In the genomic region with DNA sequence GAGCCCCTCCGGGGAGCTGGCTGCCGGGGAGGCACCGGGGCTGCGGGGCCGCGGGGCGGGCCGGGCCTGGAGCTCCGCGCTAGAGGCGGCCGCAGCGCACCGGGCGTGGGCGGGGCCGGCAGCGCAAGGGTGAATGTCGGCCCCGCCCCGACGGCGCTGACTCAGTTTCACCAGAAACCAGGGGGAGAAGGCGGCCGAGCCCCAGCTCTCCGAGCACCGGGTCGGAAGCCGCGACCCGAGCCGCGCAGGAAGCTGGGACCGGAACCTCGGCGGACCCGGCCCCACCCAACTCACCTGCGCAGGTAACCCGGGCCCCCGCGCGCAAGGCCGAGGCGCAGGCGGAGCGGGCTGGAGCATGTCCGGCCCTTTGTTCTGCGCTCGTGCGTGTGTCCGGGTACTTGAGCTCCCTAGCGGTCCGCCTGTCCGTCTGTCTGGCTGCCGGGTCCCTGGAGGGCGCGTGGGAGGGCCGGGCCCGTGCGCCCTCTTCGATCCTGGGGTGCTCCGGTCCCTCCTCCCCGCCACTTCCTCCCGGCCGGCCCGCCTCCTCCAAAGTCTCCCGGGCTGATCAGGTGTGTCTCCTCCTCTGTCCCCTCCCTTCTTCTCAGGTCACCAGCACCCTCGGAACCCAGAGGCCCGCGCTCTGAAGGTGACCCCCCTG, we compare ENCODE assay signal across 8 cellular contexts. TPM values are rescaled to one million over a fixed set of nuclear protein-coding genes. Genes with fewer than 3 reads are reported as not detected.
DNase-seq lines count a peak whose midpoint lies in the region; ATAC-seq and TF ChIP-seq lines count a peak whose summit lies in the region.

A gene with protein sequence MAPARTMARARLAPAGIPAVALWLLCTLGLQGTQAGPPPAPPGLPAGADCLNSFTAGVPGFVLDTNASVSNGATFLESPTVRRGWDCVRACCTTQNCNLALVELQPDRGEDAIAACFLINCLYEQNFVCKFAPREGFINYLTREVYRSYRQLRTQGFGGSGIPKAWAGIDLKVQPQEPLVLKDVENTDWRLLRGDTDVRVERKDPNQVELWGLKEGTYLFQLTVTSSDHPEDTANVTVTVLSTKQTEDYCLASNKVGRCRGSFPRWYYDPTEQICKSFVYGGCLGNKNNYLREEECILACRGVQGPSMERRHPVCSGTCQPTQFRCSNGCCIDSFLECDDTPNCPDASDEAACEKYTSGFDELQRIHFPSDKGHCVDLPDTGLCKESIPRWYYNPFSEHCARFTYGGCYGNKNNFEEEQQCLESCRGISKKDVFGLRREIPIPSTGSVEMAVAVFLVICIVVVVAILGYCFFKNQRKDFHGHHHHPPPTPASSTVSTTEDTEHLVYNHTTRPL (plus strand): TSS at position 164 of the 658 bp plus-strand sequence. CDS start 507 bp downstream, outside the sequence.

- WGBS in heart left ventricle, 4 donors, result 0 to 3% (median 1%) methylated on average over 13 to 70 of the region's 70 CpGs
- 1% methylated on average over 70 of the region's 70 CpGs for WGBS in sigmoid colon, 2 donors

- TF ChIP-seq POLR2A in heart left ventricle (IDR thresholded peaks at IDR 0.05) (no peak), sigmoid colon (IDR thresholded peaks at IDR 0.05) (peak in 1 of 2 donors; percentile 47)

- POLR2A ChIA-PET in CD8-positive, alpha-beta T cell (lab: Charles Lee), result interaction anchor here (1.5 kb wide), 1 partner anchor 50 kb away, joined by 3 read pairs; a partner anchor contains a TSS

- H3K27ac ChIP-seq in CD8-positive, alpha-beta T cell (ENCODE audit: low read depth, low read length), result no peak within 1 kb of the TSS
- H3K27ac ChIP-seq in heart left ventricle (no peak within 1 kb of the TSS), sigmoid colon (peak within 1 kb of the TSS in 2 of 4 donors; percentile 0 to 56)

- peak; percentile 50 for ATAC-seq in CD8-positive, alpha-beta T cell
- ATAC-seq in heart left ventricle (peak in 2 of 4 donors; percentile 17 to 34), GM21825 (IDR thresholded peaks at IDR 0.05; ENCODE audit: unreplicated experiment) (no peak), GM19351 (IDR thresholded peaks at IDR 0.05; ENCODE audit: unreplicated experiment) (no peak)

- peak within 1 kb of the TSS; percentile 80 for H3K4me3 Mint-ChIP-seq in CD8-positive, alpha-beta T cell

- no peak for TF ChIP-seq CTCF in CD8-positive, alpha-beta T cell (IDR thresholded peaks at IDR 0.05)
- TF ChIP-seq CTCF in heart left ventricle (IDR thresholded peaks at IDR 0.05) (no peak), sigmoid colon (IDR thresholded peaks at IDR 0.05) (no peak)

- no peaks in the 10 kb centered on the region for H3K36me3 ChIP-seq in CD8-positive, alpha-beta T cell (ENCODE audit: insufficient read depth, low read length)
- H3K36me3 ChIP-seq in heart left ventricle (no peaks in the 10 kb centered on the region), sigmoid colon (no peaks in the 10 kb centered on the region)

- H3K27ac Mint-ChIP-seq in CD8-positive, alpha-beta T cell, result no peak within 1 kb of the TSS

- TF ChIP-seq EP300 in sigmoid colon (IDR thresholded peaks at IDR 0.05), result no peak

- intact Hi-C loops in CD8-positive, alpha-beta T cell (cut with DNase I, micrococcal nuclease), result no loop called here
- intact Hi-C loops in heart left ventricle (cut with DNase I), result no loop called here
- intact Hi-C loops in sigmoid colon (cut with DNase I), result no loop called here

- CTCF ChIA-PET in CD8-positive, alpha-beta T cell (lab: Charles Lee), result interaction anchor here (1.1 to 1.7 kb wide), 3 partner anchors 16 to 50 kb away, joined by 3 to 8 read pairs (median 3); a partner anchor contains a TSS

- H3K9me3 ChIP-seq in CD8-positive, alpha-beta T cell (ENCODE audit: low read length), result no peaks in the 10 kb centered on the region
- H3K9me3 ChIP-seq in heart left ventricle, result no peaks in the 10 kb centered on the region
- H3K9me3 ChIP-seq in sigmoid colon, result no peaks in the 10 kb centered on the region

- peaks cover 11% of the 10 kb centered on the region for H3K4me1 Mint-ChIP-seq in CD8-positive, alpha-beta T cell (ENCODE audit: low read depth)

- no peaks in the 10 kb centered on the region for H3K9me3 Mint-ChIP-seq in CD8-positive, alpha-beta T cell

- peak in 1 of 7 experiments; percentile 13 for DNase-seq in CD8-positive, alpha-beta T cell
- DNase-seq in NCI-H2171 (lab: John Stamatoyannopoulos, UW) (peak; percentile 31), heart left ventricle (peak in 1 of 5 donors; percentile 61), sigmoid colon (no peak), SHP77 (lab: John Stamatoyannopoulos, UW) (no peak)
- DNase-seq in activated T-cell treated with anti-CD3 and anti-CD28 coated beads, Interleukin-2, amount 50 U/mL, for 48 hours, result peak; percentile 83 to 86

- peak within 1 kb of the TSS; percentile 58 for H3K4me3 ChIP-seq in CD8-positive, alpha-beta T cell (ENCODE audit: low read depth, low read length)
- H3K4me3 ChIP-seq in heart left ventricle (peak within 1 kb of the TSS; percentile 26 to 68 (median 50)), sigmoid colon (peak within 1 kb of the TSS in 3 of 4 donors; percentile 41 to 43 (median 43))

- no peaks in the 10 kb centered on the region for H3K36me3 Mint-ChIP-seq in CD8-positive, alpha-beta T cell

- H3K27me3 Mint-ChIP-seq in CD8-positive, alpha-beta T cell (ENCODE audit: low read depth), result peaks cover 20% of the 10 kb centered on the region

- no peaks in the 10 kb centered on the region for H3K27me3 ChIP-seq in CD8-positive, alpha-beta T cell (ENCODE audit: insufficient read depth, low read length)
- H3K27me3 ChIP-seq in heart left ventricle (peaks cover 9 to 40% (median 19%) of the 10 kb centered on the region in 9 donors), sigmoid colon (peaks cover 22 to 58% (median 35%) of the 10 kb centered on the region in 3 donors)

- peaks cover 8% of the 10 kb centered on the region for H3K4me1 ChIP-seq in CD8-positive, alpha-beta T cell (ENCODE audit: insufficient read depth, low read length)
- peaks cover 0 to 37% (median 10%) of the 10 kb centered on the region in 12 donors for H3K4me1 ChIP-seq in heart left ventricle
- peaks cover 0 to 19% (median 18%) of the 10 kb centered on the region in 4 donors for H3K4me1 ChIP-seq in sigmoid colon

RNA-seq across cellular contexts. Expression of the gene that starts here (rescaled TPM):
- under 1 TPM; 0.14 to 0.54 TPM for total RNA-seq in CD8-positive, alpha-beta T cell
- 1 to 10 TPM in 3 of 9 donors, under 1 TPM in 5, not detected in 1; 0.20 to 3.4 (median 0.76) TPM for total RNA-seq in heart left ventricle
- under 1 TPM; 0.11 to 0.39 TPM for polyA plus RNA-seq in heart left ventricle
- 1 to 10 TPM; 1.1 to 3.8 (median 1.9) TPM for total RNA-seq in sigmoid colon
- 100 to 1,000 TPM in 1 of 3 donors, 10 to 100 TPM in 2; 52.5 to 146 (median 56.5) TPM for polyA plus RNA-seq in sigmoid colon

Comparison
In these comparisons a context has a peak if more than half of its experiments do, and no peak if none do; other contexts are left out.
1. RNA of the gene that starts here (polyA plus RNA-seq): 52.5 to 146 TPM in sigmoid colon; 0.11 to 0.39 TPM in heart left ventricle; every median in the first group is over 10 times any median in the second.
2. Peak in ATAC-seq and H3K4me3 ChIP-seq in CD8-positive, alpha-beta T cell; RNA of the gene not detected or under 1 TPM.
3. DNase-seq: peak in NCI-H2171 (single experiment) and activated T-cell treated with anti-CD3 and anti-CD28 coated beads, Interleukin-2, amount 50 U/mL, for 48 hours (2 of 2); none in sigmoid colon (single experiment) and SHP77 (0 of 2).
4. Peak in every context shown above with its lines, with median percentiles within 50 percentile points of each other: H3K4me3 ChIP-seq.